Comparison of ENCODE assay signal across 19 cellular contexts in the genomic region with DNA sequence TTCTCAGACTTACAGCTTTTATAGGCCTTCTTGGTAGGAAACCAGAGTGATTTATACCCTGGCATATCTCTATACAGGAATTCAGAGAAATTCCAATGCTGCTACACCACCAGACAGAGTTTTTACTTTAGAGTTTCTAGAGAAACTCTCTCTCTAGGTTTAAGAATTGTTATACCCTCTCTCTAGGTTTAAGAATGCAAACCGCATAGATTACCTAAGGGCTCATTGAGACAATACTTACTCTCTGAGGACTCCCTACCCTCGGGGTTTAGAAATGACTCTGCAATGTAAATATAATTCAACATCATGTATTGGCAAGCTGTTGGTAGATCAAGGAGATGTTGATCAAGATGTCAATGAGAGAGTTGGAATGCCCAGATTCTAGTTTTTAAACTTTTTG. TPM values are rescaled to one million over a fixed set of nuclear protein-coding genes. Genes with fewer than 3 reads are reported as not detected.
A peak's percentile ranks its signal among the peaks of the same experiment; 100 is the strongest.
DNase-seq lines count a peak whose midpoint lies in the region; ATAC-seq and TF ChIP-seq lines count a peak whose summit lies in the region.
"Had no signal": no experiment of that assay in that cellular context is flagged by ENCODE, and none has a peak within 500 bp of the region (broad histone marks: within the 10 kb centered on the region; RNA-seq: fewer than 3 reads in every experiment).

No MANE protein-coding gene starts in this region.

- H3K36me3 ChIP-seq in mammary epithelial cell (ENCODE audit: insufficient read depth, low read length): no peaks in the 10 kb centered on the region
- H3K36me3 ChIP-seq: BLaER1 had no signal

- no peaks in the 10 kb centered on the region for H3K4me1 Mint-ChIP-seq in MCF 10A (ENCODE audit: insufficient read depth, unreplicated experiment)

- H3K9me3 ChIP-seq in mammary epithelial cell (replicated peaks; ENCODE audit: insufficient read depth, low read length): no peaks in the 10 kb centered on the region
- H3K9me3 ChIP-seq: BLaER1 had no signal

- H3K27ac Mint-ChIP-seq in MCF 10A (ENCODE audit: low read depth, unreplicated experiment): no peak overlapping the region
- H3K27ac Mint-ChIP-seq: CD8-positive, alpha-beta T cell; H9 had no signal

- H3K9ac ChIP-seq in mammary epithelial cell (ENCODE audit: insufficient read depth, low read length): no peak overlapping the region
- H3K9ac ChIP-seq: BLaER1, GM23248 had no signal

- intact Hi-C loops in mammary epithelial cell (cut with micrococcal nuclease) (no loop called here), MCF 10A (cut with micrococcal nuclease) (loop anchor here (10.0 kb wide), 1 partner anchor 627 kb away; no protein-coding TSS in a partner anchor)

- 0% methylated on average over 2 of the region's 2 CpGs for WGBS in mammary epithelial cell (ENCODE audit: low coverage, missing lambda C conversion rate)

- CTCF ChIA-PET in mammary epithelial cell (lab: Charles Lee; ENCODE audit: low non-redundant PET) (no interaction called here), MCF 10A (lab: Yijun Ruan, JAX) (interaction anchor here (1.0 kb wide), 1 partner anchor 47 kb away, joined by 3 read pairs; no protein-coding TSS in a partner anchor)

- no TSS peak for BruUV-seq in mammary epithelial cell (replicated peaks; lab: Mats Ljungman, UMichigan)
- no TSS peak for BruUV-seq in MCF 10A (replicated peaks; lab: Mats Ljungman, UMichigan)

- dilution Hi-C loops in mammary epithelial cell (cut with HindIII; ENCODE audit: low sequenced_read_pairs): no loop called here

- H3K4me3 ChIP-seq in mammary epithelial cell (replicated peaks in 1 of 3; ENCODE audit: insufficient read depth in 1 of 3, low read depth in 2 of 3, low read length in 3 of 3): no peak overlapping the region
- H3K4me3 ChIP-seq: BLaER1, GM23248, K562 had no signal

- no peak overlapping the region for H3K4me3 Mint-ChIP-seq in MCF 10A (ENCODE audit: unreplicated experiment)
- H3K4me3 Mint-ChIP-seq: CD8-positive, alpha-beta T cell; H9 had no signal

- POLR2A ChIA-PET in MCF 10A (lab: Yijun Ruan, JAX): no interaction called here

- TF ChIP-seq CTCF in mammary epithelial cell (conservative IDR thresholded peaks at IDR 0.05 in 1 of 2, IDR thresholded peaks at IDR 0.05 in 1 of 2; ENCODE audit: extremely low read depth in 1 of 2, insufficient read depth in 1 of 2, low read depth in 1 of 2, low read length in 2 of 2): no peak
- TF ChIP-seq CTCF in MCF 10A (IDR thresholded peaks at IDR 0.05; ENCODE audit: unreplicated experiment): no peak
- no peak for TF ChIP-seq CTCF in foreskin keratinocyte (conservative IDR thresholded peaks at IDR 0.05)

- H3K4me1 ChIP-seq in mammary epithelial cell (ENCODE audit: insufficient read depth, low read length) (no peaks in the 10 kb centered on the region), foreskin keratinocyte (no peaks in the 10 kb centered on the region)
- H3K4me1 ChIP-seq: BLaER1 had no signal

- H3K9me3 Mint-ChIP-seq in MCF 10A (ENCODE audit: unreplicated experiment): no peaks in the 10 kb centered on the region
- H3K9me3 Mint-ChIP-seq: H9 had no signal

- in situ Hi-C loops in mammary epithelial cell (cut with MboI; ENCODE audit: low sequenced_read_pairs in 2 of 2) (no loop called here), G401 (cut with HindIII; ENCODE audit: low sequenced_read_pairs) (no loop called here)

- H3K4me2 ChIP-seq in mammary epithelial cell (ENCODE audit: insufficient read depth, low read depth, low read length): no peak overlapping the region
- H3K4me2 ChIP-seq: BLaER1 had no signal

- DNase-seq in mammary epithelial cell (peak; percentile 49), MCF 10A (ENCODE audit: unreplicated experiment) (no peak), NCI-H69 (lab: John Stamatoyannopoulos, UW) (peak; percentile 50), foreskin keratinocyte (peak in 1 of 2 donors; percentile 51), G401 (ENCODE audit: low spot score) (no peak)
- DNase-seq: Calu3; CD8-positive, alpha-beta T cell; DND-41; EL; GM23248; H9; IMR-90 had no signal

- H2AFZ ChIP-seq in mammary epithelial cell (ENCODE audit: low read depth, low read length): no peak overlapping the region
- H2AFZ ChIP-seq: GM23248 had no signal

- peaks cover 53% of the 10 kb centered on the region for H3K27me3 Mint-ChIP-seq in MCF 10A (ENCODE audit: insufficient read depth, unreplicated experiment)

- peak; percentile 10 for ATAC-seq in foreskin keratinocyte
- no peak for ATAC-seq in HG03159 (IDR thresholded peaks at IDR 0.05; ENCODE audit: unreplicated experiment)
- no peak for ATAC-seq in GM19397 (IDR thresholded peaks at IDR 0.05; ENCODE audit: unreplicated experiment)
- ATAC-seq: CD8-positive, alpha-beta T cell; K562 had no signal

- peaks cover 6% of the 10 kb centered on the region for H3K27me3 ChIP-seq in mammary epithelial cell (ENCODE audit: insufficient read depth, low read length)
- peaks cover 70% of the 10 kb centered on the region for H3K27me3 ChIP-seq in foreskin keratinocyte
- H3K27me3 ChIP-seq: BLaER1 had no signal

- no peaks in the 10 kb centered on the region for H4K20me1 ChIP-seq in mammary epithelial cell (ENCODE audit: insufficient read depth, low read length)
- H4K20me1 ChIP-seq: BLaER1 had no signal

- H3K27ac ChIP-seq in mammary epithelial cell (ENCODE audit: insufficient read depth, low read depth, low read length) (no peak overlapping the region), foreskin keratinocyte (no peak overlapping the region)
- H3K27ac ChIP-seq: 22Rv1, BLaER1, GM23248, HL-60 had no signal

- H3K79me2 ChIP-seq in mammary epithelial cell (ENCODE audit: insufficient read depth, low read length): no peaks in the 10 kb centered on the region

- no peaks in the 10 kb centered on the region for H3K36me3 Mint-ChIP-seq in MCF 10A (ENCODE audit: insufficient read depth, unreplicated experiment)
- H3K36me3 Mint-ChIP-seq: CD8-positive, alpha-beta T cell had no signal

RNA-seq across cellular contexts. Expression of gene ELAVL2, which starts 15.3 kb away (rescaled TPM):
- total RNA-seq in mammary epithelial cell: 1 to 10 TPM in 1 of 2 donors, under 1 TPM in 1; 0.67 to 5.7 TPM
- polyA plus RNA-seq in mammary epithelial cell: 5.2 TPM
- 11.7 TPM for polyA minus RNA-seq in mammary epithelial cell
- total RNA-seq in MCF 10A (2022): 1.6 and 6.0 TPM in 2 replicates
- 10.4 and 12.1 TPM in 2 replicates for total RNA-seq in foreskin keratinocyte
- 2.5 and 3.2 TPM in 2 replicates for polyA plus RNA-seq in foreskin keratinocyte
- total RNA-seq in G401 (2014; rRNA removed; shearing (Covaris generic)): not detected in 2 replicates
- total RNA-seq: A673; Calu3; CD8-positive, alpha-beta T cell; GM23248; K562 had no signal
- polyA plus RNA-seq: IMR-90, K562 had no signal

Comparison
In these comparisons a context has a peak if more than half of its experiments do, and no peak if none do; other contexts are left out.
1. DNase-seq: peak in mammary epithelial cell (single experiment) and NCI-H69 (single experiment); none in MCF 10A (single experiment) and G401 (single experiment).